In genomic region chr20:34843421-34843820, GRCh38 we compare ENCODE assay signal across 21 cellular contexts. TPM values are rescaled to one million over a fixed set of nuclear protein-coding genes. Genes with fewer than 3 reads are reported as not detected.
DNase-seq lines count a peak whose midpoint lies in the region; FAIRE-seq and TF ChIP-seq lines count a peak whose summit lies in the region.
"Had no signal": no experiment of that assay in that cellular context is flagged by ENCODE, and none has a peak within 500 bp of the region (broad histone marks: within the 10 kb centered on the region; RNA-seq: fewer than 3 reads in every experiment).

No MANE protein-coding gene starts in this region.

- DNase-seq in LHCN-M2 (ENCODE audit: low read depth), result peak; percentile 13
- peak; percentile 81 for DNase-seq in SW480 (ENCODE audit: low spot score)
- DNase-seq in endothelial cell (ENCODE audit: low spot score), result no peak
- DNase-seq in nephron progenitor cell, result no peak
- DNase-seq in activated effector memory CD4-positive, alpha-beta T cell treated with Interleukin-2 at 50 U/mL for 16 hours, result no peak
- DNase-seq in GM12891 (ENCODE audit: insufficient read length, low spot score), result no peak
- DNase-seq in BE2C, result no peak
- DNase-seq in activated naive CD4-positive, alpha-beta T cell treated with anti-CD3 and anti-CD28 coated beads, Interleukin-2, amount 50 U/mL, for 16 hours, result no peak
- DNase-seq: Calu3; CD4-positive, alpha-beta T cell; CD8-positive, alpha-beta memory T cell; COR-L47; DND-41; GDM1; H9 had no signal

- no peak overlapping the region for H3K4me3 ChIP-seq in BE2C (ENCODE audit: low read depth, low read length)
- H3K4me3 ChIP-seq: BLaER1 treated with 17β-estradiol and CSF1 and Interleukin-3, amounts not matched to agents 10 nM and 100 nM; GM12878; GM23338 had no signal

- peaks cover 3% of the 10 kb centered on the region; the same call in 1 of the 2 replicates for H3K9me3 ChIP-seq in BE2C
- H3K9me3 ChIP-seq: BLaER1 treated with 17β-estradiol and CSF1 and Interleukin-3, amounts not matched to agents 10 nM and 100 nM had no signal

- TF ChIP-seq CTCF in endothelial cell (IDR thresholded peaks at IDR 0.05; ENCODE audit: unreplicated experiment), result no peak
- TF ChIP-seq CTCF in nephron progenitor cell (IDR thresholded peaks at IDR 0.05), result no peak
- no peak for TF ChIP-seq CTCF in BE2C (IDR thresholded peaks at IDR 0.05; ENCODE audit: low read depth, low read length)

- H3K4me1 ChIP-seq in BE2C, result no peaks in the 10 kb centered on the region
- H3K4me1 ChIP-seq: BLaER1 treated with 17β-estradiol and CSF1 and Interleukin-3, amounts not matched to agents 10 nM and 100 nM had no signal

- H3K4me1 Mint-ChIP-seq in endothelial cell (ENCODE audit: unreplicated experiment) (peaks cover 4% of the 10 kb centered on the region), nephron progenitor cell (no peaks in the 10 kb centered on the region)
- H3K4me1 Mint-ChIP-seq: B cell; CD14-positive monocyte; CD8-positive, alpha-beta memory T cell; GM23338; H9 had no signal

- peak overlapping the region; percentile 35 for H3K4me3 Mint-ChIP-seq in endothelial cell (ENCODE audit: unreplicated experiment)
- H3K4me3 Mint-ChIP-seq in nephron progenitor cell, result no peak overlapping the region
- H3K4me3 Mint-ChIP-seq: B cell; CD14-positive monocyte; CD4-positive, alpha-beta T cell; CD8-positive, alpha-beta memory T cell; GM23338; H9 had no signal

- H3K27me3 Mint-ChIP-seq in endothelial cell (ENCODE audit: unreplicated experiment) (peaks cover 1% of the 10 kb centered on the region), nephron progenitor cell (ENCODE audit: low read depth, poor library complexity) (peaks cover 7% of the 10 kb centered on the region)
- H3K27me3 Mint-ChIP-seq: CD4-positive, alpha-beta T cell had no signal

- H3K36me3 ChIP-seq in BE2C, result no peaks in the 10 kb centered on the region
- H3K36me3 ChIP-seq: BLaER1 treated with 17β-estradiol and CSF1 and Interleukin-3, amounts not matched to agents 10 nM and 100 nM had no signal

- no peaks in the 10 kb centered on the region for H3K9me3 Mint-ChIP-seq in endothelial cell (ENCODE audit: unreplicated experiment)
- no peaks in the 10 kb centered on the region for H3K9me3 Mint-ChIP-seq in nephron progenitor cell
- H3K9me3 Mint-ChIP-seq: CD4-positive, alpha-beta T cell; CD8-positive, alpha-beta memory T cell; GM23338; H9 had no signal

- no peaks in the 10 kb centered on the region; the same call in none of the 2 replicates for H3K27me3 ChIP-seq in BE2C
- H3K27me3 ChIP-seq: BLaER1 treated with 17β-estradiol and CSF1 and Interleukin-3, amounts not matched to agents 10 nM and 100 nM had no signal

- no peak for FAIRE-seq in GM12891 (lab: Jason Lieb, UNC)
- FAIRE-seq: GM12878, GM18507 had no signal

- TF ChIP-seq POLR2A in GM12891 (IDR thresholded peaks at IDR 0.05; ENCODE audit: low read depth, low read length), result no peak

- H3K36me3 Mint-ChIP-seq in endothelial cell (ENCODE audit: low read depth, unreplicated experiment) (no peaks in the 10 kb centered on the region), nephron progenitor cell (ENCODE audit: low read depth) (peaks cover 13% of the 10 kb centered on the region)

- no peak overlapping the region for H3K27ac Mint-ChIP-seq in endothelial cell (ENCODE audit: unreplicated experiment)
- peak overlapping the region; percentile 66 for H3K27ac Mint-ChIP-seq in nephron progenitor cell
- H3K27ac Mint-ChIP-seq: B cell; CD14-positive monocyte; CD4-positive, alpha-beta T cell; CD8-positive, alpha-beta memory T cell; GM23338; H9 had no signal

TF ChIP-seq in GM12891, 5 proteins besides CTCF, POLR2A, EP300 and RAD21:
- no peak for TF ChIP-seq TAF1 (IDR thresholded peaks at IDR 0.05; ENCODE audit: low read depth, low read length)
- no peak for TF ChIP-seq POLR2AphosphoS5 (IDR thresholded peaks at IDR 0.05; ENCODE audit: low read depth, low read length)
- TF ChIP-seq PAX5 (IDR thresholded peaks at IDR 0.05; ENCODE audit: insufficient read depth, low read length, severe bottlenecking), result no peak
- no peak for TF ChIP-seq POU2F2 (IDR thresholded peaks at IDR 0.05; ENCODE audit: low read depth, low read length)
- no peak for TF ChIP-seq SPI1 (IDR thresholded peaks at IDR 0.05; ENCODE audit: low read depth, low read length)

RNA-seq across cellular contexts. Expression of gene NCOA6, which starts 18.0 kb away (rescaled TPM):
- total RNA-seq in LHCN-M2 (2014; rRNA removed) (5.5 and 10.1 TPM in 2 replicates), endothelial cell (ENCODE audit: unreplicated experiment) (22.0 TPM)
- polyA plus RNA-seq in LHCN-M2 (2012), result 10.4 TPM
- 9.5 TPM for polyA plus RNA-seq in GM12891 (2012; ENCODE audit: low read depth, missing spikeins)
- 27.3 TPM for polyA plus RNA-seq in BE2C (2012; ENCODE audit: insufficient read depth, insufficient read length, low read depth)

RNA-seq across cellular contexts. Expression of gene GGT7, which starts 29.2 kb away (rescaled TPM):
- total RNA-seq in LHCN-M2 (2014; rRNA removed), result 5.7 and 7.3 TPM in 2 replicates
- polyA plus RNA-seq in LHCN-M2 (2012), result 10.2 TPM
- total RNA-seq in endothelial cell (ENCODE audit: unreplicated experiment), result 20.3 TPM
- polyA plus RNA-seq in GM12891 (2012; ENCODE audit: low read depth, missing spikeins), result 5.4 TPM
- 37.3 TPM for polyA plus RNA-seq in BE2C (2012; ENCODE audit: insufficient read depth, insufficient read length, low read depth)

RNA-seq across cellular contexts. Expression of gene ACSS2, which starts 33.0 kb away (rescaled TPM):
- total RNA-seq in LHCN-M2 (2014; rRNA removed) (19.5 and 24.5 TPM in 2 replicates), endothelial cell (ENCODE audit: unreplicated experiment) (53.2 TPM)
- polyA plus RNA-seq in LHCN-M2 (2012), result 15.8 TPM
- 6.4 TPM for polyA plus RNA-seq in GM12891 (2012; ENCODE audit: low read depth, missing spikeins)
- polyA plus RNA-seq in BE2C (2012; ENCODE audit: insufficient read depth, insufficient read length, low read depth), result 10.3 TPM

Comparison
In these comparisons a context has a peak if more than half of its experiments do, and no peak if none do; other contexts are left out.
1. DNase-seq: peak in LHCN-M2 (single experiment) and SW480 (single experiment); none in endothelial cell (single experiment), nephron progenitor cell (single experiment), activated effector memory CD4-positive, alpha-beta T cell treated with Interleukin-2 at 50 U/mL for 16 hours (single experiment), GM12891 (single experiment), BE2C (single experiment) and activated naive CD4-positive, alpha-beta T cell treated with anti-CD3 and anti-CD28 coated beads, Interleukin-2, amount 50 U/mL, for 16 hours (single experiment).